19 cellular contexts compared by ENCODE assay signal in the genomic region with DNA sequence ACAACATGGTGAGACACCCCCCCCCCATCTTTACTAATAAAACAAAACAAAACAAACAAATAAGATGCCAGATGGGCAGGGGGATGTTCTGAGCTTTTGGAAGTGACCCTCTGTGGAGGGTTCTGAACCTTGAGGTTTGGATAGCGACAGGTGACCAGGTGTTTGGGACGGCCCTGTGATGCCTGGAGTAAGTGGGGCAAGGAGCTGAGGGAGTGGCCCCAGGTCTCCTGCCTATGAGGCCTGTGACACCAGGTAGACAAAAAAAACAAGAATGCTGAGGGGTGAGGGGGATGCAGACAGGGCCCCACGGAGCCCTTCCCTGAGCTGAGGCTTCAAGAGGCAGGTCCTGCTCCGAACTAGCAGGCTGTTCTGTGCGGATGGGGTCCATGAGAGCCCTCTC. TPM values are rescaled to one million over a fixed set of nuclear protein-coding genes. Genes with fewer than 3 reads are reported as not detected.
"Had no signal": no experiment of that assay in that cellular context is flagged by ENCODE, and none has a peak within 500 bp of the region (broad histone marks: within the 10 kb centered on the region; RNA-seq: fewer than 3 reads in every experiment).

No MANE protein-coding gene starts in this region.

- H3K36me3 Mint-ChIP-seq: immature natural killer cell; mesothelial cell of epicardium; naive B cell; natural killer cell treated with Interleukin-12 subunit alpha and Interleukin-12 subunit beta and Interleukin-15 and Interleukin-18, amount 100 ng/mL, for 72 hours had no signal

- DNase-seq: cerebellar nuclear complex; cortex of kidney; effector memory CD8-positive, alpha-beta T cell; hypothalamus; immature natural killer cell; mucosa of descending colon; naive B cell; psoas muscle; right cardiac atrium; stimulated activated CD4-positive, alpha-beta T cell treated with anti-CD3 and anti-CD28 coated beads, Interleukin-15, amount 100 ng/mL, for 24 hours; stimulated activated CD4-positive, alpha-beta T cell treated with anti-CD3 and anti-CD28 coated beads, Interleukin-2, amount 100 ng/mL, for 48 hours; stimulated activated naive CD4-positive, alpha-beta T cell treated with Interleukin-2 at 50 U/mL for 16 hours; stomach; thyroid gland; trophoblast cell had no signal

- H3K9me3 Mint-ChIP-seq: effector memory CD8-positive, alpha-beta T cell; immature natural killer cell; memory B cell; natural killer cell treated with Interleukin-12 subunit alpha and Interleukin-12 subunit beta and Interleukin-15 and Interleukin-18, amount 100 ng/mL, for 72 hours; neural crest cell had no signal

- H3K27ac Mint-ChIP-seq: immature natural killer cell, memory B cell, mesothelial cell of epicardium had no signal

- H3K4me3 Mint-ChIP-seq: effector memory CD8-positive, alpha-beta T cell; immature natural killer cell; memory B cell; mesothelial cell of epicardium; natural killer cell treated with Interleukin-12 subunit alpha and Interleukin-12 subunit beta and Interleukin-15 and Interleukin-18, amount 100 ng/mL, for 72 hours; neural crest cell had no signal

- H3K4me1 Mint-ChIP-seq: immature natural killer cell, mesothelial cell of epicardium, neural crest cell had no signal

RNA-seq across cellular contexts. Expression of gene ADGRE2, which starts 9.2 kb away (rescaled TPM):
- total RNA-seq: mesothelial cell of epicardium, neural crest cell had no signal
